1 cellular context compared by ENCODE assay signal in the genomic region with DNA sequence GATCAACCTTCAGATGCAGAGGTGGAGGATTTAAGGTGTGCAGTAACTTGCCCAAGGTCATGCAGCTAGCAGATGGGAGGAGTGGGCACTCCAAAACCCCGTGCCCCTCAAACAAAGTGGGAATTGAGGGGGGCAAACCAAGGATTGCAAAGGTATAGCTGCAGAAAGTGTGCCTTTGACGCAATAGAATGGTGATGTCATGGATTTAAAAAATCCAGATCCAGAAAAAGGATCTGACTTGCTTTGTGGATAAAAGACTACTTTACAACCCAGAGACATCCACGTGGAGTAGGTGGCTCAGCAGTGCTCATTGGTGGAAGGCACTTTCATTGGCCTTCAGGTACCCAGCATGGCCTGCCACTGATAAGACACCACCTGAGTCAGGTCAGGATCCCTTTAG.
TF ChIP-seq lines count a peak whose summit lies in the region.

No MANE protein-coding gene starts in this region.

TF ChIP-seq in HEK293, 187 proteins besides CTCF, POLR2A, EP300 and RAD21 (continued from another document):
- TF ChIP-seq ATF2 (tag by site-specific recombination; IDR thresholded peaks at IDR 0.05; ENCODE audit: low read depth): peak; percentile 70; the same call in 1 of the 2 replicates
- TF ChIP-seq, protein P1, sequence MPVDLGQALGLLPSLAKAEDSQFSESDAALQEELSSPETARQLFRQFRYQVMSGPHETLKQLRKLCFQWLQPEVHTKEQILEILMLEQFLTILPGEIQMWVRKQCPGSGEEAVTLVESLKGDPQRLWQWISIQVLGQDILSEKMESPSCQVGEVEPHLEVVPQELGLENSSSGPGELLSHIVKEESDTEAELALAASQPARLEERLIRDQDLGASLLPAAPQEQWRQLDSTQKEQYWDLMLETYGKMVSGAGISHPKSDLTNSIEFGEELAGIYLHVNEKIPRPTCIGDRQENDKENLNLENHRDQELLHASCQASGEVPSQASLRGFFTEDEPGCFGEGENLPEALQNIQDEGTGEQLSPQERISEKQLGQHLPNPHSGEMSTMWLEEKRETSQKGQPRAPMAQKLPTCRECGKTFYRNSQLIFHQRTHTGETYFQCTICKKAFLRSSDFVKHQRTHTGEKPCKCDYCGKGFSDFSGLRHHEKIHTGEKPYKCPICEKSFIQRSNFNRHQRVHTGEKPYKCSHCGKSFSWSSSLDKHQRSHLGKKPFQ (tag by site-specific recombination; IDR thresholded peaks at IDR 0.05): no peak
